1 cellular context compared by ENCODE assay signal in genomic region chr15:61527836-61528589, GRCh38.
TF ChIP-seq lines count a peak whose summit lies in the region.

No MANE protein-coding gene starts in this region.

TF ChIP-seq in SK-N-SH, 30 proteins besides CTCF, POLR2A, EP300 and RAD21:
- TF ChIP-seq EZH2phosphoT487 (IDR thresholded peaks at IDR 0.05; ENCODE audit: borderline replicate concordance, low read depth), result no peak
- TF ChIP-seq PBX3 (IDR thresholded peaks at IDR 0.05), result no peak
- TF ChIP-seq FOXM1 (IDR thresholded peaks at IDR 0.05; ENCODE audit: low read depth), result no peak
- TF ChIP-seq TEAD4 (IDR thresholded peaks at IDR 0.05; ENCODE audit: borderline replicate concordance, insufficient read depth), result no peak
- TF ChIP-seq RCOR1 (IDR thresholded peaks at IDR 0.05; ENCODE audit: low read length), result no peak
- no peak for TF ChIP-seq CHD2 (IDR thresholded peaks at IDR 0.05; ENCODE audit: low read length, partially characterized antibody)
- TF ChIP-seq GABPA (IDR thresholded peaks at IDR 0.05; ENCODE audit: low read depth), result no peak
- no peak for TF ChIP-seq MEF2A (IDR thresholded peaks at IDR 0.05; ENCODE audit: borderline replicate concordance, low read depth)
- no peak for TF ChIP-seq IRF3 (IDR thresholded peaks at IDR 0.05; ENCODE audit: low read depth, low read length)
- TF ChIP-seq RXRA (IDR thresholded peaks at IDR 0.05; ENCODE audit: borderline replicate concordance, low read depth), result no peak
- TF ChIP-seq POLR2AphosphoS5 (IDR thresholded peaks at IDR 0.05; ENCODE audit: low read depth, low read length), result no peak
